Comparison of ENCODE assay signal across 8 cellular contexts in genomic region chr1:150613061-150613920, GRCh38. TPM values are rescaled to one million over a fixed set of nuclear protein-coding genes. Genes with fewer than 3 reads are reported as not detected.
DNase-seq lines count a peak whose midpoint lies in the region; ATAC-seq and TF ChIP-seq lines count a peak whose summit lies in the region.

No MANE protein-coding gene starts in this region.

- TF ChIP-seq CTCF in HFF-Myc (IDR thresholded peaks at IDR 0.05; ENCODE audit: low read depth, low read length, missing control alignments) (no peak), foreskin fibroblast (IDR thresholded peaks at IDR 0.05; ENCODE audit: low read depth, low read length) (no peak), mesothelial cell of epicardium (IDR thresholded peaks at IDR 0.05; ENCODE audit: unreplicated experiment) (no peak)

- H3K27me3 Mint-ChIP-seq in mesothelial cell of epicardium (ENCODE audit: low read depth) = no peaks in the 10 kb centered on the region

- H3K4me3 Mint-ChIP-seq in mesothelial cell of epicardium = no peak overlapping the region

- DNase-seq in DMS153 treated with DMSO at 0.1 percent for 48 hours (lab: John Stamatoyannopoulos, UW; ENCODE audit: unreplicated experiment) (peak; percentile 91), HFF-Myc (ENCODE audit: extremely low read depth, low read depth) (peak; percentile 90), NOMO-1 treated with DMSO at 0.1 percent for 48 hours (lab: John Stamatoyannopoulos, UW; ENCODE audit: unreplicated experiment) (peak; percentile 98), activated T-helper 1 cell treated with Interleukin-2 at 50 U/mL for 16 hours (ENCODE audit: low read depth) (peak; percentile 17), foreskin fibroblast (peak; percentile 90 to 91), sciatic nerve (ENCODE audit: low spot score) (no peak), NCI-H2227 (lab: John Stamatoyannopoulos, UW; ENCODE audit: unreplicated experiment) (no peak), mesothelial cell of epicardium (ENCODE audit: low spot score in 2 of 2, unreplicated experiment in 2 of 2) (no peak)

- no peaks in the 10 kb centered on the region for H3K9me3 Mint-ChIP-seq in mesothelial cell of epicardium

- H3K4me3 ChIP-seq in HFF-Myc (replicated peaks; ENCODE audit: low read depth, low read length) (no peak overlapping the region), foreskin fibroblast (ENCODE audit: low read depth in 1 of 2, low read length in 2 of 2) (no peak overlapping the region)

- peak; percentile 67 for ATAC-seq in sciatic nerve

- H3K36me3 Mint-ChIP-seq in mesothelial cell of epicardium = peaks cover 30% of the 10 kb centered on the region

- intact Hi-C loops in sciatic nerve (cut with DNase I) = no loop called here

- no peak overlapping the region for H3K27ac Mint-ChIP-seq in mesothelial cell of epicardium

- H3K4me1 Mint-ChIP-seq in mesothelial cell of epicardium = peaks cover 9% of the 10 kb centered on the region

RNA-seq across cellular contexts. Expression of gene ENSA, which starts 16.1 kb away (rescaled TPM):
- 144 TPM for total RNA-seq in sciatic nerve
- 115 to 117 TPM (median 117 TPM) in 3 replicates for total RNA-seq in mesothelial cell of epicardium

RNA-seq across cellular contexts. Expression of gene MCL1, which starts 33.9 kb away (rescaled TPM):
- total RNA-seq in sciatic nerve (214 TPM), mesothelial cell of epicardium (257 to 268 TPM (median 262 TPM) in 3 replicates)

Comparison
In these comparisons a context has a peak if more than half of its experiments do, and no peak if none do; other contexts are left out.
1. DNase-seq: peak in DMS153 treated with DMSO at 0.1 percent for 48 hours (single experiment), HFF-Myc (single experiment), NOMO-1 treated with DMSO at 0.1 percent for 48 hours (single experiment), activated T-helper 1 cell treated with Interleukin-2 at 50 U/mL for 16 hours (single experiment) and foreskin fibroblast (2 of 2); none in sciatic nerve (single experiment), NCI-H2227 (single experiment) and mesothelial cell of epicardium (0 of 2).